ENCODE assay signal across 23 cellular contexts in the genomic region with DNA sequence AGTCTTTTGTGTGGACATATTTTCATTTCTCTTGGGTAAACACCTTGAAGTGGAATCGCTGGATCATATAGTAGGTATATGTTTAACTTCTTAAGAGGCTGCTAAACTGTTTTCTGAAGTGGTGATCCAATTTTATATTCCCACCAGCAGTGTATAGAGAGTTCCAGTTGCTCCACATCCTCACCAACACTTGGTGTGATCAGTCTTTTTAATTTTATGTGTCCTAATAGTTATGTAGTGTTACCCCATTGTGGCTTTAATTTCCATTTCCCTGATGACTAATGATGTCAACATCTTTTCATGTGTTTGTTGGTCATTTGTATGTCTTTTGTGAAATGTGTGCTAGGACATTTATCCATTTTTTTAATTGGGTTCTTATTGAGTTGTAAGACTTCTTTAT. TPM values are rescaled to one million over a fixed set of nuclear protein-coding genes. Genes with fewer than 3 reads are reported as not detected.
DNase-seq lines count a peak whose midpoint lies in the region; ATAC-seq and TF ChIP-seq lines count a peak whose summit lies in the region.
"Had no signal": no experiment of that assay in that cellular context is flagged by ENCODE, and none has a peak within 500 bp of the region (broad histone marks: within the 10 kb centered on the region; RNA-seq: fewer than 3 reads in every experiment).

No MANE protein-coding gene starts in this region.

- no peak overlapping the region for H3K27ac ChIP-seq in testis
- H3K27ac ChIP-seq: lower lobe of right lung, prostate gland, RWPE1, sigmoid colon, SK-N-MC, upper lobe of right lung had no signal

- H3K4me1 Mint-ChIP-seq in activated naive CD4-positive, alpha-beta T cell treated with anti-CD3 and anti-CD28 coated beads, Interleukin-2, amount 50 U/mL, for 24 hours: peaks cover 95% of the 10 kb centered on the region
- peaks cover 57% of the 10 kb centered on the region for H3K4me1 Mint-ChIP-seq in activated T-helper 17 cell treated with anti-CD3 and anti-CD28 coated beads, Interleukin-2, amount 50 U/mL, for 72 hours
- H3K4me1 Mint-ChIP-seq in immature natural killer cell: peaks cover 79 to 94% of the 10 kb centered on the region in 2 donors

- ATAC-seq in activated naive CD4-positive, alpha-beta T cell treated with anti-CD3 and anti-CD28 coated beads, Interleukin-2, amount 50 U/mL, for 72 hours: no peak
- no peak for ATAC-seq in activated T-helper 17 cell treated with anti-CD3 and anti-CD28 coated beads, Interleukin-2, amount 50 U/mL, for 72 hours (replicated peaks)
- ATAC-seq in left lobe of liver: no peak
- ATAC-seq: lower lobe of right lung, upper lobe of right lung had no signal

- no peaks in the 10 kb centered on the region for H3K27me3 Mint-ChIP-seq in activated naive CD4-positive, alpha-beta T cell treated with anti-CD3 and anti-CD28 coated beads, Interleukin-2, amount 50 U/mL, for 24 hours
- H3K27me3 Mint-ChIP-seq in activated T-helper 17 cell treated with anti-CD3 and anti-CD28 coated beads, Interleukin-2, amount 50 U/mL, for 72 hours: no peaks in the 10 kb centered on the region
- H3K27me3 Mint-ChIP-seq in immature natural killer cell (ENCODE audit: low read depth in 3 of 3): peaks cover 4 to 10% (median 4%) of the 10 kb centered on the region in 3 donors
- H3K27me3 Mint-ChIP-seq: dendritic cell treated with granulocyte-macrophage colony-stimulating factor and Interleukin-4, amounts not matched to agents 40 ng/mL and 50 ng/mL, for 4 days had no signal

- no peaks in the 10 kb centered on the region for H3K9me3 ChIP-seq in testis
- H3K9me3 ChIP-seq: prostate gland, upper lobe of right lung had no signal

- H3K27me3 ChIP-seq in testis: no peaks in the 10 kb centered on the region
- H3K27me3 ChIP-seq: sigmoid colon, upper lobe of right lung had no signal

- intact Hi-C loops in testis (cut with DNase I; ENCODE audit: low total_unique reads): no loop called here

- DNase-seq in activated naive CD4-positive, alpha-beta T cell treated with anti-CD3 and anti-CD28 coated beads, Interleukin-2, amount 50 U/mL, for 72 hours (ENCODE audit: low spot score in 2 of 2): no peak
- DNase-seq in immature natural killer cell (no peak), NCI-H345 (lab: John Stamatoyannopoulos, UW) (no peak), testis (no peak), left lobe of liver (ENCODE audit: low spot score) (no peak), SW480 (ENCODE audit: low spot score) (no peak)
- DNase-seq: activated CD4-positive, alpha-beta T cell treated with anti-CD3 and anti-CD28 coated beads, Interleukin-2, amount 50 U/mL, for 1 hour; activated CD8-positive, alpha-beta memory T cell treated with anti-CD3 and anti-CD28 coated beads, Interleukin-2, amount 50 U/mL, for 4 hours; activated gamma-delta T cell; C1 segment of cervical spinal cord; DMS 273 treated with DMSO at 0.1 percent for 48 hours; lower lobe of right lung; mucosa of descending colon; NCI-H1105; NCI-H2029; sigmoid colon; upper lobe of right lung had no signal

- WGBS in testis, 2 donors: 94 to 96% methylated on average over 1 of the region's 1 CpG

- H3K36me3 ChIP-seq in testis (ENCODE audit: low read depth, missing control alignments): no peaks in the 10 kb centered on the region
- H3K36me3 ChIP-seq: prostate gland, upper lobe of right lung had no signal

- H3K27ac Mint-ChIP-seq in activated naive CD4-positive, alpha-beta T cell treated with anti-CD3 and anti-CD28 coated beads, Interleukin-2, amount 50 U/mL, for 24 hours: peak overlapping the region; percentile 87
- H3K27ac Mint-ChIP-seq in activated naive CD4-positive, alpha-beta T cell treated with anti-CD3 and anti-CD28 coated beads, Interleukin-2, amount 50 U/mL, for 72 hours: peak overlapping the region in 1 of 2 donors; percentile 20
- H3K27ac Mint-ChIP-seq in activated T-helper 17 cell treated with anti-CD3 and anti-CD28 coated beads, Interleukin-2, amount 50 U/mL, for 72 hours: no peak overlapping the region
- peak overlapping the region; percentile 37 to 90 (median 82) for H3K27ac Mint-ChIP-seq in immature natural killer cell
- H3K27ac Mint-ChIP-seq: dendritic cell treated with granulocyte-macrophage colony-stimulating factor and Interleukin-4, amounts not matched to agents 40 ng/mL and 50 ng/mL, for 4 days had no signal

- TF ChIP-seq POLR2A in testis (IDR thresholded peaks at IDR 0.05): no peak

- peaks cover 20% of the 10 kb centered on the region for H3K4me1 ChIP-seq in testis

- no peak overlapping the region for H3K4me3 Mint-ChIP-seq in activated naive CD4-positive, alpha-beta T cell treated with anti-CD3 and anti-CD28 coated beads, Interleukin-2, amount 50 U/mL, for 24 hours
- H3K4me3 Mint-ChIP-seq in activated T-helper 17 cell treated with anti-CD3 and anti-CD28 coated beads, Interleukin-2, amount 50 U/mL, for 72 hours: peak overlapping the region; percentile 64
- H3K4me3 Mint-ChIP-seq in immature natural killer cell: peak overlapping the region in 3 of 5 donors; percentile 25 to 79 (median 68)
- H3K4me3 Mint-ChIP-seq: dendritic cell treated with granulocyte-macrophage colony-stimulating factor and Interleukin-4, amounts not matched to agents 40 ng/mL and 50 ng/mL, for 4 days had no signal

- no peak for TF ChIP-seq CTCF in testis (IDR thresholded peaks at IDR 0.05)

- peaks cover 9% of the 10 kb centered on the region for H3K9me3 Mint-ChIP-seq in activated naive CD4-positive, alpha-beta T cell treated with anti-CD3 and anti-CD28 coated beads, Interleukin-2, amount 50 U/mL, for 24 hours
- peaks cover 0 to 31% of the 10 kb centered on the region in 2 donors for H3K9me3 Mint-ChIP-seq in activated naive CD4-positive, alpha-beta T cell treated with anti-CD3 and anti-CD28 coated beads, Interleukin-2, amount 50 U/mL, for 72 hours
- no peaks in the 10 kb centered on the region for H3K9me3 Mint-ChIP-seq in activated T-helper 17 cell treated with anti-CD3 and anti-CD28 coated beads, Interleukin-2, amount 50 U/mL, for 72 hours
- no peaks in the 10 kb centered on the region for H3K9me3 Mint-ChIP-seq in immature natural killer cell

- peaks cover 21% of the 10 kb centered on the region for H3K36me3 Mint-ChIP-seq in activated naive CD4-positive, alpha-beta T cell treated with anti-CD3 and anti-CD28 coated beads, Interleukin-2, amount 50 U/mL, for 24 hours
- H3K36me3 Mint-ChIP-seq in activated naive CD4-positive, alpha-beta T cell treated with anti-CD3 and anti-CD28 coated beads, Interleukin-2, amount 50 U/mL, for 72 hours: peaks cover 12 to 53% of the 10 kb centered on the region in 2 donors
- H3K36me3 Mint-ChIP-seq in activated T-helper 17 cell treated with anti-CD3 and anti-CD28 coated beads, Interleukin-2, amount 50 U/mL, for 72 hours (ENCODE audit: low read depth): no peaks in the 10 kb centered on the region
- H3K36me3 Mint-ChIP-seq in immature natural killer cell: peaks cover 5 to 43% (median 20%) of the 10 kb centered on the region in 3 donors

- no peak overlapping the region for H3K4me3 ChIP-seq in testis
- H3K4me3 ChIP-seq: lower lobe of right lung, mucosa of descending colon, prostate gland, sigmoid colon, SK-N-MC, upper lobe of right lung had no signal

RNA-seq across cellular contexts. Expression of gene DGKD, which starts 56.9 kb away (rescaled TPM):
- total RNA-seq in activated naive CD4-positive, alpha-beta T cell treated with anti-CD3 and anti-CD28 coated beads, Interleukin-2, amount 50 U/mL, for 72 hours: 10 to 100 TPM; 63.2 to 94.8 TPM
- 10 to 100 TPM; 34.6 to 59.6 TPM for total RNA-seq in activated T-helper 17 cell treated with anti-CD3 and anti-CD28 coated beads, Interleukin-2, amount 50 U/mL, for 72 hours
- polyA plus RNA-seq in immature natural killer cell (10 to 100 TPM; 15.9 to 60.6 (median 21.3) TPM), testis (ENCODE audit: insufficient read depth, low read depth, low replicate concordance) (66.7 TPM)
- total RNA-seq in testis (10 to 100 TPM; 65.1 to 80.1 TPM), left lobe of liver (17.9 TPM)
